ENCODE assay signal across 8 cellular contexts in genomic region chr10:14507156-14507555, GRCh38.
A peak's percentile ranks its signal among the peaks of the same experiment; 100 is the strongest.
DNase-seq lines count a peak whose midpoint lies in the region; ATAC-seq lines count a peak whose summit lies in the region.

No MANE protein-coding gene starts in this region.

- peak; percentile 50 for ATAC-seq in activated CD4-positive, alpha-beta T cell treated with anti-CD3 and anti-CD28 coated beads for 36 hours
- ATAC-seq in naive thymus-derived CD8-positive, alpha-beta T cell, result peak; percentile 91 to 95

- CTCF ChIA-PET in activated CD4-positive, alpha-beta T cell treated with anti-CD3 and anti-CD28 coated beads for 36 hours (lab: Charles Lee), result interaction anchor here (0.6 kb wide), 1 partner anchor 41 kb away, joined by 5 read pairs; no protein-coding TSS in a partner anchor
- CTCF ChIA-PET in activated CD4-positive, alpha-beta memory T cell treated with anti-CD3 and anti-CD28 coated beads, Interleukin-2, amount 10 ng/mL, durations not matched to agents 7 days and 5 days (lab: Charles Lee), result interaction anchor here (0.6 to 2.0 kb wide), 2 partner anchors 36 to 598 kb away, joined by 4 to 7 read pairs; no protein-coding TSS in a partner anchor

- H3K36me3 Mint-ChIP-seq in activated CD4-positive, alpha-beta T cell treated with anti-CD3 and anti-CD28 coated beads for 36 hours (ENCODE audit: low read depth), result peaks cover 37% of the 10 kb centered on the region
- peaks cover 42% of the 10 kb centered on the region for H3K36me3 Mint-ChIP-seq in activated CD4-positive, alpha-beta memory T cell treated with anti-CD3 and anti-CD28 coated beads, Interleukin-2, amount 10 ng/mL, durations not matched to agents 7 days and 5 days (ENCODE audit: low read depth)
- peaks cover 11 to 31% (median 24%) of the 10 kb centered on the region in 3 donors for H3K36me3 Mint-ChIP-seq in naive thymus-derived CD8-positive, alpha-beta T cell

- peak overlapping the region; percentile 72 for H3K27ac Mint-ChIP-seq in activated CD4-positive, alpha-beta T cell treated with anti-CD3 and anti-CD28 coated beads for 36 hours
- H3K27ac Mint-ChIP-seq in activated CD4-positive, alpha-beta memory T cell treated with anti-CD3 and anti-CD28 coated beads, Interleukin-2, amount 10 ng/mL, durations not matched to agents 7 days and 5 days, result peak overlapping the region; percentile 19
- H3K27ac Mint-ChIP-seq in naive thymus-derived CD8-positive, alpha-beta T cell, result peak overlapping the region; percentile 75 to 99 (median 96)

- POLR2A ChIA-PET in activated CD4-positive, alpha-beta T cell treated with anti-CD3 and anti-CD28 coated beads for 36 hours (lab: Charles Lee), result interaction anchor here (2.1 kb wide), 1 partner anchor 322 kb away, joined by 12 read pairs; no protein-coding TSS in a partner anchor
- POLR2A ChIA-PET in activated CD4-positive, alpha-beta memory T cell treated with anti-CD3 and anti-CD28 coated beads, Interleukin-2, amount 10 ng/mL, durations not matched to agents 7 days and 5 days (lab: Charles Lee), result interaction anchor here (2.1 kb wide), 1 partner anchor 22 kb away, joined by 7 read pairs; no protein-coding TSS in a partner anchor
- POLR2A ChIA-PET in naive thymus-derived CD8-positive, alpha-beta T cell (lab: Charles Lee), result no interaction called here

- no peaks in the 10 kb centered on the region for H3K27me3 Mint-ChIP-seq in activated CD4-positive, alpha-beta T cell treated with anti-CD3 and anti-CD28 coated beads for 36 hours
- no peaks in the 10 kb centered on the region for H3K27me3 Mint-ChIP-seq in activated CD4-positive, alpha-beta memory T cell treated with anti-CD3 and anti-CD28 coated beads, Interleukin-2, amount 10 ng/mL, durations not matched to agents 7 days and 5 days
- H3K27me3 Mint-ChIP-seq in naive thymus-derived CD8-positive, alpha-beta T cell, result no peaks in the 10 kb centered on the region

- intact Hi-C loops in activated CD4-positive, alpha-beta T cell treated with anti-CD3 and anti-CD28 coated beads for 36 hours (cut with DNase I, micrococcal nuclease), result loop anchor here (2.0 to 5.0 kb wide), 5 partner anchors 20 to 445 kb away; partner anchors contain the start of gene DCLRE1C (in 1 of the 2)

- peaks cover 9% of the 10 kb centered on the region for H3K9me3 Mint-ChIP-seq in activated CD4-positive, alpha-beta T cell treated with anti-CD3 and anti-CD28 coated beads for 36 hours (ENCODE audit: low read depth)
- no peaks in the 10 kb centered on the region for H3K9me3 Mint-ChIP-seq in activated CD4-positive, alpha-beta memory T cell treated with anti-CD3 and anti-CD28 coated beads, Interleukin-2, amount 10 ng/mL, durations not matched to agents 7 days and 5 days
- H3K9me3 Mint-ChIP-seq in naive thymus-derived CD8-positive, alpha-beta T cell, result peaks cover 0 to 18% (median 4%) of the 10 kb centered on the region in 9 donors

- DNase-seq in activated CD4-positive, alpha-beta T cell treated with anti-CD3 and anti-CD28 coated beads for 36 hours, result peak; percentile 58
- DNase-seq in activated CD4-positive, alpha-beta T cell treated with anti-CD3 and anti-CD28 coated beads, Interleukin-2, amount 50 U/mL, for 4 hours, result no peak
- DNase-seq in NCI-H1105 treated with DMSO at 0.1 percent for 48 hours (lab: John Stamatoyannopoulos, UW) (peak; percentile 61), A172 (ENCODE audit: low spot score) (no peak), cerebellum (ENCODE audit: low spot score) (no peak), mucosa of gallbladder (ENCODE audit: low spot score) (no peak)
- no peak for DNase-seq in activated CD4-positive, alpha-beta memory T cell treated with anti-CD3 and anti-CD28 coated beads, Interleukin-2, amount 10 ng/mL, durations not matched to agents 7 days and 5 days
- DNase-seq in naive thymus-derived CD8-positive, alpha-beta T cell, result peak in 9 of 10 donors; percentile 18 to 88 (median 77)

- peak overlapping the region; percentile 30 for H3K4me3 Mint-ChIP-seq in activated CD4-positive, alpha-beta T cell treated with anti-CD3 and anti-CD28 coated beads for 36 hours
- H3K4me3 Mint-ChIP-seq in activated CD4-positive, alpha-beta memory T cell treated with anti-CD3 and anti-CD28 coated beads, Interleukin-2, amount 10 ng/mL, durations not matched to agents 7 days and 5 days, result no peak overlapping the region
- peak overlapping the region; percentile 36 to 73 (median 61) for H3K4me3 Mint-ChIP-seq in naive thymus-derived CD8-positive, alpha-beta T cell

- H3K4me1 Mint-ChIP-seq in activated CD4-positive, alpha-beta T cell treated with anti-CD3 and anti-CD28 coated beads for 36 hours, result peaks cover 43% of the 10 kb centered on the region
- peaks cover 30% of the 10 kb centered on the region for H3K4me1 Mint-ChIP-seq in activated CD4-positive, alpha-beta memory T cell treated with anti-CD3 and anti-CD28 coated beads, Interleukin-2, amount 10 ng/mL, durations not matched to agents 7 days and 5 days
- H3K4me1 Mint-ChIP-seq in naive thymus-derived CD8-positive, alpha-beta T cell, result peaks cover 14 to 39% (median 33%) of the 10 kb centered on the region in 4 donors

Comparison
In these comparisons a context has a peak if more than half of its experiments do, and no peak if none do; other contexts are left out.
1. DNase-seq: peak in activated CD4-positive, alpha-beta T cell treated with anti-CD3 and anti-CD28 coated beads for 36 hours (single experiment), NCI-H1105 treated with DMSO at 0.1 percent for 48 hours (single experiment) and naive thymus-derived CD8-positive, alpha-beta T cell (9 of 10); none in activated CD4-positive, alpha-beta T cell treated with anti-CD3 and anti-CD28 coated beads, Interleukin-2, amount 50 U/mL, for 4 hours (0 of 2), activated CD4-positive, alpha-beta memory T cell treated with anti-CD3 and anti-CD28 coated beads, Interleukin-2, amount 10 ng/mL, durations not matched to agents 7 days and 5 days (single experiment), A172 (single experiment), cerebellum (single experiment) and mucosa of gallbladder (single experiment).
2. H3K27ac Mint-ChIP-seq: peak in every context shown above with its lines; median percentile 96 in naive thymus-derived CD8-positive, alpha-beta T cell; 72 in activated CD4-positive, alpha-beta T cell treated with anti-CD3 and anti-CD28 coated beads for 36 hours; 19 in activated CD4-positive, alpha-beta memory T cell treated with anti-CD3 and anti-CD28 coated beads, Interleukin-2, amount 10 ng/mL, durations not matched to agents 7 days and 5 days.